In genomic region chr2:8574196-8575010, GRCh38 we compare ENCODE assay signal across 8 cellular contexts.
A peak's percentile ranks its signal among the peaks of the same experiment; 100 is the strongest.
DNase-seq lines count a peak whose midpoint lies in the region; ATAC-seq, FAIRE-seq and TF ChIP-seq lines count a peak whose summit lies in the region.

No MANE protein-coding gene starts in this region.

- no peaks in the 10 kb centered on the region for H3K9me3 Mint-ChIP-seq in activated CD8-positive, alpha-beta T cell treated with anti-CD3 and anti-CD28 coated beads, Interleukin-2, amount 10 ng/mL, durations not matched to agents 7 days and 5 days (ENCODE audit: insufficient read depth)

- no peak overlapping the region for H3K4me3 ChIP-seq in pancreas

- no peak for FAIRE-seq in pancreas (lab: Jason Lieb, UNC)

- POLR2A ChIA-PET in activated CD8-positive, alpha-beta T cell treated with anti-CD3 and anti-CD28 coated beads, Interleukin-2, amount 10 ng/mL, durations not matched to agents 7 days and 5 days (lab: Charles Lee), result interaction anchor here (0.8 to 1.7 kb wide), 4 partner anchors 30 to 110 kb away, joined by 4 to 5 read pairs (median 5); partner anchors contain the start of gene ID2

- no peak for TF ChIP-seq CTCF in pancreas (IDR thresholded peaks at IDR 0.05)

- 48 to 61% methylated on average over 24 of the region's 24 CpGs for WGBS in pancreas, 2 donors

- ATAC-seq in HG03025 (IDR thresholded peaks at IDR 0.05; ENCODE audit: low FRiP score, unreplicated experiment), result peak; percentile 71
- no peak for ATAC-seq in activated CD8-positive, alpha-beta T cell treated with anti-CD3 and anti-CD28 coated beads, Interleukin-2, amount 10 ng/mL, durations not matched to agents 7 days and 5 days
- ATAC-seq in pancreas, result peak; percentile 48 to 75 (median 69)

- peaks cover 48% of the 10 kb centered on the region for H3K4me1 Mint-ChIP-seq in activated CD8-positive, alpha-beta T cell treated with anti-CD3 and anti-CD28 coated beads, Interleukin-2, amount 10 ng/mL, durations not matched to agents 7 days and 5 days (ENCODE audit: low read depth)

- H3K27me3 Mint-ChIP-seq in activated CD8-positive, alpha-beta T cell treated with anti-CD3 and anti-CD28 coated beads, Interleukin-2, amount 10 ng/mL, durations not matched to agents 7 days and 5 days (ENCODE audit: low read depth), result peaks cover 19% of the 10 kb centered on the region

- intact Hi-C loops in pancreas (cut with DNase I), result no loop called here

- H3K27ac Mint-ChIP-seq in activated CD8-positive, alpha-beta T cell treated with anti-CD3 and anti-CD28 coated beads, Interleukin-2, amount 10 ng/mL, durations not matched to agents 7 days and 5 days, result no peak overlapping the region

- no peaks in the 10 kb centered on the region for H3K27me3 ChIP-seq in pancreas

- H3K27ac ChIP-seq in pancreas, result peak overlapping the region; percentile 32 to 73 (median 58)

- H3K4me3 Mint-ChIP-seq in activated CD8-positive, alpha-beta T cell treated with anti-CD3 and anti-CD28 coated beads, Interleukin-2, amount 10 ng/mL, durations not matched to agents 7 days and 5 days, result peak overlapping the region; percentile 65

- CTCF ChIA-PET in activated CD8-positive, alpha-beta T cell treated with anti-CD3 and anti-CD28 coated beads, Interleukin-2, amount 10 ng/mL, durations not matched to agents 7 days and 5 days (lab: Charles Lee), result interaction anchor here (1.1 to 1.3 kb wide), 3 partner anchors 9 to 236 kb away, joined by 3 to 4 read pairs (median 3); no protein-coding TSS in a partner anchor

- H3K9me3 ChIP-seq in pancreas, result no peaks in the 10 kb centered on the region

- peaks cover 0 to 18% (median 5%) of the 10 kb centered on the region in 3 donors for H3K4me1 ChIP-seq in pancreas

- no peaks in the 10 kb centered on the region for H3K36me3 ChIP-seq in pancreas

- H3K36me3 Mint-ChIP-seq in activated CD8-positive, alpha-beta T cell treated with anti-CD3 and anti-CD28 coated beads, Interleukin-2, amount 10 ng/mL, durations not matched to agents 7 days and 5 days (ENCODE audit: low read depth), result no peaks in the 10 kb centered on the region

- DNase-seq in NCI-H510A treated with DMSO at 0.1 percent for 48 hours (lab: John Stamatoyannopoulos, UW), result peak; percentile 26
- DNase-seq in NCI-H510A (lab: John Stamatoyannopoulos, UW), result no peak
- no peak for DNase-seq in activated CD8-positive, alpha-beta T cell treated with anti-CD3 and anti-CD28 coated beads, Interleukin-2, amount 10 ng/mL, durations not matched to agents 7 days and 5 days
- peak in 3 of 6 donors; percentile 42 to 75 (median 47) for DNase-seq in pancreas
- no peak for DNase-seq in stimulated activated CD4-positive, alpha-beta T cell treated with anti-CD3 and anti-CD28 coated beads, Interleukin-2, amount 100 ng/mL, for 48 hours
- no peak for DNase-seq in iPS-NIHi11 (ENCODE audit: low spot score)
- DNase-seq in T-helper 2 cell, result no peak
